Comparison of ENCODE assay signal across 9 cellular contexts in the genomic region with DNA sequence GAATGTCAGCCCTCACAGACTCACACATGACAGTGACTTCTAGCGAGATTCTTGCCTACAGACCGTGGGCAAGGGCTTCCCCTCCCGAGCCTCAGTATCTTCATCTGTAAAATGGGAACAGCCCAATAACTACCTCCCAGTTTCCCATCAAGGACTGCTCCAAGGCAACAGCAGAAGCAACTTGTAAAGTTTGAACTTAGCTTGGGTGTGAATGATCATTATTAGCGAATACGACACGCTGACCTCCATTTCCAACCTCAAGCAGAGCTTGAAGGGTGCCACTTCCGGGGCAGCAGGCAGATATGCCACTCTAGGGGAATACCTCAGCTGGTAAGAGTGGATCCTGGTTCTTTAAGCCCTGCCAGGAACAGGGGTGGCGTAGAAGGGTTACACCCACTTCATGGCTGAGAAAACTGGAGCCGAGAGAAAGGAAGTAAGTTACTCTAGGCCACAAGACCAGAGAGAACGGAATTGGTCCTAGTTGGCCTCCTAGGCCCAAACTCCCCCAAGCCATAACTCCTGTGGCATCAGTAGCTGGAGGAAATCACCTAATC. TPM values are rescaled to one million over a fixed set of nuclear protein-coding genes. Genes with fewer than 3 reads are reported as not detected.
DNase-seq lines count a peak whose midpoint lies in the region; ATAC-seq and TF ChIP-seq lines count a peak whose summit lies in the region.
"Had no signal": no experiment of that assay in that cellular context is flagged by ENCODE, and none has a peak within 500 bp of the region (broad histone marks: within the 10 kb centered on the region; RNA-seq: fewer than 3 reads in every experiment).

No MANE protein-coding gene starts in this region.

- H3K27ac ChIP-seq in IMR-90 (ENCODE audit: insufficient read depth, low read length) (peak overlapping the region; percentile 19; the same call in 1 of the 2 replicates), left ventricle myocardium inferior (replicated peaks) (peak overlapping the region; percentile 100), sigmoid colon (peak overlapping the region; percentile 93 to 99 (median 98))

- H4K5ac ChIP-seq in IMR-90 (ENCODE audit: low read depth, low read length) = no peak overlapping the region

- peaks cover 15% of the 10 kb centered on the region; the same call in 1 of the 2 replicates for H3K9me1 ChIP-seq in IMR-90 (ENCODE audit: insufficient read depth, low read length)

- H3K36me3 Mint-ChIP-seq in CD14-positive monocyte = peaks cover 10 to 19% of the 10 kb centered on the region in 2 donors
- peaks cover 32% of the 10 kb centered on the region for H3K36me3 Mint-ChIP-seq in activated CD8-positive, alpha-beta T cell treated with anti-CD3 and anti-CD28 coated beads for 36 hours (ENCODE audit: low read depth)

- dilution Hi-C loops in IMR-90 (cut with HindIII; ENCODE audit: low sequenced_read_pairs, unreplicated experiment) = no loop called here

- H3K4me1 ChIP-seq in IMR-90 (ENCODE audit: control insufficient read depth, insufficient read depth, low read length) (peaks cover 24% of the 10 kb centered on the region), left ventricle myocardium inferior (peaks cover 82% of the 10 kb centered on the region), sigmoid colon (peaks cover 0 to 70% (median 63%) of the 10 kb centered on the region in 4 donors)

- H2AK9ac ChIP-seq in IMR-90 (replicated peaks; ENCODE audit: low read depth, low read length, poor library complexity) = peak overlapping the region; percentile 22

- TF ChIP-seq CTCF in CD14-positive monocyte (IDR thresholded peaks at IDR 0.05) (no peak), IMR-90 (conservative IDR thresholded peaks at IDR 0.05; ENCODE audit: low read depth, low read length) (no peak), left ventricle myocardium inferior (IDR thresholded peaks at IDR 0.05; ENCODE audit: borderline replicate concordance) (no peak), sigmoid colon (IDR thresholded peaks at IDR 0.05) (no peak)
- no peak for TF ChIP-seq CTCF in activated CD8-positive, alpha-beta T cell treated with anti-CD3 and anti-CD28 coated beads for 36 hours (IDR thresholded peaks at IDR 0.05)

- H2BK20ac ChIP-seq in IMR-90 (ENCODE audit: low read depth, low read length) = no peak overlapping the region

- intact Hi-C loops in CD14-positive monocyte (cut with micrococcal nuclease) (loop anchor here (5.0 to 10.0 kb wide), 6 partner anchors 37 to 767 kb away; partner anchors contain the start of genes FAF2 (in 2 of the 2), CLTB (in 1 of the 2), HIGD2A (in 1 of the 2) and NOP16 (in 1 of the 2)), IMR-90 (cut with micrococcal nuclease) (no loop called here), left ventricle myocardium inferior (cut with micrococcal nuclease) (no loop called here), sigmoid colon (cut with DNase I) (loop anchor here (5.0 to 10.0 kb wide), 3 partner anchors 150 to 490 kb away; partner anchors contain the start of genes HIGD2A, KIAA1191, NOP16 and ZNF346)
- intact Hi-C loops in activated CD8-positive, alpha-beta T cell treated with anti-CD3 and anti-CD28 coated beads for 36 hours (cut with micrococcal nuclease) = no loop called here

- peak overlapping the region; percentile 95 for H3K4me3 Mint-ChIP-seq in CD14-positive monocyte
- H3K4me3 Mint-ChIP-seq in activated CD8-positive, alpha-beta T cell treated with anti-CD3 and anti-CD28 coated beads for 36 hours = peak overlapping the region; percentile 86

- TF ChIP-seq POLR2A in IMR-90 (IDR thresholded peaks at IDR 0.05; ENCODE audit: low read depth, low read length) (no peak), sigmoid colon (IDR thresholded peaks at IDR 0.05) (peak in 1 of 2 donors; percentile 49)

- no peak overlapping the region for H4K91ac ChIP-seq in IMR-90 (ENCODE audit: insufficient read depth, low read depth, low read length)

- H3K23ac ChIP-seq in IMR-90 (ENCODE audit: low read depth, low read length) = peak overlapping the region; percentile 72

- peaks cover 67% of the 10 kb centered on the region for H3K4me1 Mint-ChIP-seq in CD14-positive monocyte
- peaks cover 57% of the 10 kb centered on the region for H3K4me1 Mint-ChIP-seq in activated CD8-positive, alpha-beta T cell treated with anti-CD3 and anti-CD28 coated beads for 36 hours (ENCODE audit: low read depth)

- H2AK5ac ChIP-seq in IMR-90 (ENCODE audit: low read depth, low read length) = no peak overlapping the region

- CTCF ChIA-PET in IMR-90 (lab: Yijun Ruan, JAX) = no interaction called here
- CTCF ChIA-PET in activated CD8-positive, alpha-beta T cell treated with anti-CD3 and anti-CD28 coated beads for 36 hours (lab: Charles Lee) = interaction anchor here (1.2 to 1.4 kb wide), 3 partner anchors 9 to 87 kb away, joined by 3 to 9 read pairs (median 8); partner anchors contain the start of gene FAF2

- H3K18ac ChIP-seq in IMR-90 (ENCODE audit: low read depth, low read length) = no peak overlapping the region

- H4K20me1 ChIP-seq in IMR-90 (ENCODE audit: insufficient read depth, low read length) = peaks cover 28% of the 10 kb centered on the region

- no peak for TF ChIP-seq EP300 in sigmoid colon (IDR thresholded peaks at IDR 0.05)

- peak overlapping the region; percentile 31 for H3K9ac ChIP-seq in IMR-90 (ENCODE audit: low read depth, low read length)

- WGBS in IMR-90 (ENCODE audit: extremely low coverage in 2 of 2, insufficient read length in 1 of 2), 2 experiments = no CpG with 5 or more reads among the region's 10 CpGs
- WGBS in sigmoid colon, 2 donors = 10 to 24% methylated on average over 10 of the region's 10 CpGs

- TF ChIP-seq RAD21 in IMR-90 (IDR thresholded peaks at IDR 0.05; ENCODE audit: low read length) = no peak

- no peaks in the 10 kb centered on the region for H3K27me3 Mint-ChIP-seq in CD14-positive monocyte (ENCODE audit: low read depth in 3 of 3)
- H3K27me3 Mint-ChIP-seq in activated CD8-positive, alpha-beta T cell treated with anti-CD3 and anti-CD28 coated beads for 36 hours = no peaks in the 10 kb centered on the region

- no peak overlapping the region for H2BK15ac ChIP-seq in IMR-90 (ENCODE audit: low read depth, low read length)

- H3K4me3 ChIP-seq in IMR-90 (ENCODE audit: insufficient read depth, low read depth, low read length) (peak overlapping the region; percentile 69), left ventricle myocardium inferior (peak overlapping the region; percentile 93), sigmoid colon (peak overlapping the region; percentile 67 to 96 (median 90))

- in situ Hi-C loops in IMR-90 (cut with MboI; ENCODE audit: low sequenced_read_pairs) = no loop called here

- peaks cover 0 to 1% (median 0%) of the 10 kb centered on the region in 7 donors for H3K9me3 Mint-ChIP-seq in CD14-positive monocyte
- H3K9me3 Mint-ChIP-seq in activated CD8-positive, alpha-beta T cell treated with anti-CD3 and anti-CD28 coated beads for 36 hours = no peaks in the 10 kb centered on the region

- no peak for DNase-seq in CD14-positive monocyte (ENCODE audit: low spot score)
- peak; percentile 24 for DNase-seq in IMR-90
- peak; percentile 53 for DNase-seq in activated CD8-positive, alpha-beta T cell treated with anti-CD3 and anti-CD28 coated beads for 36 hours
- DNase-seq in left ventricle myocardium inferior = no peak
- DNase-seq in sigmoid colon = no peak
- no peak for DNase-seq in SW480 (ENCODE audit: low spot score)
- DNase-seq in NCI-H1694 (lab: John Stamatoyannopoulos, UW) = no peak

- H3K79me1 ChIP-seq in IMR-90 (ENCODE audit: low read depth in 1 of 2, low read length in 2 of 2) = peaks cover 23 to 49% of the 10 kb centered on the region in 2 experiments

- peak overlapping the region; percentile 37; the same call in 1 of the 2 replicates for H3K4ac ChIP-seq in IMR-90 (ENCODE audit: low read depth, low read length)

- H3K36me3 ChIP-seq in IMR-90 (ENCODE audit: control insufficient read depth, insufficient read depth, low read length) (peaks cover 15% of the 10 kb centered on the region), left ventricle myocardium inferior (peaks cover 19% of the 10 kb centered on the region), sigmoid colon (peaks cover 12 to 18% (median 16%) of the 10 kb centered on the region in 4 donors)

- BruUV-seq in IMR-90 (replicated peaks; lab: Mats Ljungman, UMichigan) = no TSS peak

- POLR2A ChIA-PET in IMR-90 (lab: Charles Lee; ENCODE audit: unreplicated experiment) = no interaction called here
- POLR2A ChIA-PET in activated CD8-positive, alpha-beta T cell treated with anti-CD3 and anti-CD28 coated beads for 36 hours (lab: Charles Lee) = interaction anchor here (0.9 to 6.4 kb wide), 10 partner anchors 7 to 173 kb away, joined by 3 to 51 read pairs (median 7); partner anchors contain the start of genes CLTB, FAF2, HIGD2A and KIAA1191

- ATAC-seq in IMR-90 (ENCODE audit: low read depth) = no peak
- no peak for ATAC-seq in activated CD8-positive, alpha-beta T cell treated with anti-CD3 and anti-CD28 coated beads for 36 hours
- no peak for ATAC-seq in HG02970 (IDR thresholded peaks at IDR 0.05; ENCODE audit: low FRiP score, unreplicated experiment)

- H3K4me2 ChIP-seq in IMR-90 (ENCODE audit: low read depth, low read length) = peak overlapping the region; percentile 76

- peak overlapping the region in 1 of 2 experiments; percentile 13; a peak in 2 of 4 replicates for H4K8ac ChIP-seq in IMR-90 (ENCODE audit: low read depth in 2 of 2, low read length in 2 of 2)

- peak overlapping the region; percentile 26 for H2AFZ ChIP-seq in IMR-90 (replicated peaks; ENCODE audit: low read length, poor library complexity)

- no peak overlapping the region for H3K56ac ChIP-seq in IMR-90 (ENCODE audit: extremely low read depth, insufficient read depth, low read length)

- no peak overlapping the region for H2BK120ac ChIP-seq in IMR-90 (ENCODE audit: low read depth, low read length)

- 0 out of 2 replicates have a peak overlapping the region, but pooled peaks have one; percentile 11 for H3K14ac ChIP-seq in IMR-90 (replicated peaks; ENCODE audit: low read depth, low read length)

- H2BK5ac ChIP-seq in IMR-90 (ENCODE audit: low read depth, low read length, poor library complexity, severe bottlenecking) = no peak overlapping the region

- H3K27me3 ChIP-seq in IMR-90 (ENCODE audit: control insufficient read depth, insufficient read depth, low read length) (no peaks in the 10 kb centered on the region), left ventricle myocardium inferior (ENCODE audit: low read depth) (no peaks in the 10 kb centered on the region), sigmoid colon (no peaks in the 10 kb centered on the region)

- H3K9me3 ChIP-seq in IMR-90 (ENCODE audit: control insufficient read depth, insufficient read depth, low read length) = no peaks in the 10 kb centered on the region
- no peaks in the 10 kb centered on the region for H3K9me3 ChIP-seq in left ventricle myocardium inferior (replicated peaks)
- no peaks in the 10 kb centered on the region for H3K9me3 ChIP-seq in sigmoid colon

- peak overlapping the region; percentile 93 to 100 (median 98) for H3K27ac Mint-ChIP-seq in CD14-positive monocyte
- peak overlapping the region; percentile 98 for H3K27ac Mint-ChIP-seq in activated CD8-positive, alpha-beta T cell treated with anti-CD3 and anti-CD28 coated beads for 36 hours

RNA-seq across cellular contexts. Expression of gene RNF44, which starts 2.0 kb away (rescaled TPM):
- polyA plus RNA-seq in CD14-positive monocyte (1 to 10 TPM; 1.9 to 3.1 TPM), IMR-90 (2012; rRNA removed) (12.4 and 13.2 TPM in 2 replicates), sigmoid colon (10 to 100 TPM; 18.0 to 64.0 (median 25.4) TPM)
- total RNA-seq in IMR-90 (2012; rRNA removed) (0.54 and 0.83 TPM in 2 replicates), left ventricle myocardium inferior (28.2 TPM), sigmoid colon (10 to 100 TPM in 2 of 4 donors, 1 to 10 TPM in 2; 7.6 to 15.0 (median 11.1) TPM)
- polyA plus RNA-seq in IMR-90 (2012; cell fraction: cytosol; rRNA removed) = 5.9 and 12.1 TPM in 2 replicates
- polyA plus RNA-seq in IMR-90 (2012; cell fraction: nucleus; rRNA removed; ENCODE audit: low replicate concordance) = 56.1 and 127 TPM in 2 replicates
- total RNA-seq in activated CD8-positive, alpha-beta T cell treated with anti-CD3 and anti-CD28 coated beads for 36 hours = 10 to 100 TPM; 55.3 to 62.7 TPM

RNA-seq across cellular contexts. Expression of gene CDHR2, which starts 14.0 kb away (rescaled TPM):
- polyA plus RNA-seq in CD14-positive monocyte = not detected
- not detected in 2 replicates for total RNA-seq in IMR-90 (2012; rRNA removed)
- polyA plus RNA-seq in IMR-90 (2012; rRNA removed) = not detected in 2 replicates
- polyA plus RNA-seq in IMR-90 (2012; cell fraction: cytosol; rRNA removed) = not detected in 2 replicates
- 0.07 TPM in 2 replicates for polyA plus RNA-seq in IMR-90 (2012; cell fraction: nucleus; rRNA removed; ENCODE audit: low replicate concordance)
- under 1 TPM; 0.23 to 0.47 TPM for total RNA-seq in activated CD8-positive, alpha-beta T cell treated with anti-CD3 and anti-CD28 coated beads for 36 hours
- 0.33 TPM for total RNA-seq in left ventricle myocardium inferior
- total RNA-seq in sigmoid colon = 1 to 10 TPM in 1 of 4 donors, under 1 TPM in 1, not detected in 2; 0.71 to 1.1 TPM
- 10 to 100 TPM in 2 of 3 donors, 1 to 10 TPM in 1; 9.6 to 57.9 (median 47.9) TPM for polyA plus RNA-seq in sigmoid colon
- total RNA-seq: NCI-H460 had no signal

Comparison
In these comparisons a context has a peak if more than half of its experiments do, and no peak if none do; other contexts are left out.
1. DNase-seq: peak in IMR-90 (single experiment) and activated CD8-positive, alpha-beta T cell treated with anti-CD3 and anti-CD28 coated beads for 36 hours (single experiment); none in CD14-positive monocyte (single experiment), left ventricle myocardium inferior (single experiment), sigmoid colon (single experiment), SW480 (single experiment) and NCI-H1694 (single experiment).
2. H3K27ac ChIP-seq: peak in every context shown above with its lines; median percentile 100 in left ventricle myocardium inferior; 98 in sigmoid colon; 19 in IMR-90.
3. intact Hi-C loops: an anchor here in CD14-positive monocyte (5.0 to 10.0 kb wide) and sigmoid colon (5.0 to 10.0 kb wide); none called in IMR-90, activated CD8-positive, alpha-beta T cell treated with anti-CD3 and anti-CD28 coated beads for 36 hours and left ventricle myocardium inferior.
4. Peak in every context shown above with its lines, with median percentiles within 50 percentile points of each other: H3K4me3 ChIP-seq.